Comparison of ENCODE assay signal across 19 cellular contexts in the genomic region with DNA sequence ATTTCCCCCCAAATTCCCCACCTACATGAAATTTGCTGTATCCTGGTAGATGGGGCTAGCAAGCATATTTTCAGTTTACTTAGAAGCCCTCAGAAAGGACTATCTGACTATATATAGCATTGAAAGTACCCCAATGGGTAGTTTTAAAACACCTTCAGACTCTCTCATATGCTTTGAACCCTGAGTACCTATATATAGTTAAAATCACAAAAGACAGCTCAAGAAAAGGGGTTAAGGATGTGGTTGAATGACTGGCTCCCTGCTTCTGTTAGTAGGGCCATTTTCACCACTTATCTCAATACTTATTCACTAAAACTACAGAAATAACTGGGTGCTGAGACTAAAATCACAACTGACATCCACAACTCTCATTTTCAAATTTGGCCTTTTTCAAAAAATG. TPM values are rescaled to one million over a fixed set of nuclear protein-coding genes. Genes with fewer than 3 reads are reported as not detected.
DNase-seq lines count a peak whose midpoint lies in the region; ATAC-seq, FAIRE-seq and TF ChIP-seq lines count a peak whose summit lies in the region.
"Had no signal": no experiment of that assay in that cellular context is flagged by ENCODE, and none has a peak within 500 bp of the region (broad histone marks: within the 10 kb centered on the region; RNA-seq: fewer than 3 reads in every experiment).

No MANE protein-coding gene starts in this region.

- no peak for TF ChIP-seq CTCF in GM12878 (IDR thresholded peaks at IDR 0.05 in 2 of 3, conservative IDR thresholded peaks at IDR 0.05 in 1 of 3; ENCODE audit: control insufficient read depth in 2 of 3, extremely low read depth in 1 of 3, insufficient read depth in 1 of 3, low read depth in 3 of 3, low read length in 3 of 3)

- H3K4me3 ChIP-seq in GM12878, result no peak overlapping the region
- H3K4me3 ChIP-seq: sigmoid colon had no signal

- H3K27me3 ChIP-seq in GM12878 (replicated peaks in 1 of 2; ENCODE audit: control insufficient read depth in 2 of 2, insufficient read depth in 2 of 2, low read length in 1 of 2), result no peaks in the 10 kb centered on the region
- H3K27me3 ChIP-seq: sigmoid colon had no signal

- no peak for TF ChIP-seq RAD21 in GM12878 (IDR thresholded peaks at IDR 0.05; ENCODE audit: insufficient read depth, low read depth, low read length)

- no peak for FAIRE-seq in GM12878 (lab: Jason Lieb, UNC)

- no peaks in the 10 kb centered on the region for H4K20me1 ChIP-seq in GM12878 (ENCODE audit: control insufficient read depth, insufficient read depth)

- in situ Hi-C loops in GM12878 (cut with MboI), result no loop called here

- peak; percentile 16 for DNase-seq in GM12878 (ENCODE audit: low read depth, low spot score)
- DNase-seq in caudate nucleus (lab: John Stamatoyannopoulos, UW), result no peak
- no peak for DNase-seq in inferior parietal cortex (ENCODE audit: extremely low spot score)
- no peak for DNase-seq in activated T-cell treated with anti-CD3 and anti-CD28 coated beads, Interleukin-2, amount 50 U/mL, for 4 hours
- DNase-seq: activated CD4-positive, alpha-beta memory T cell treated with anti-CD3 and anti-CD28 coated beads, Interleukin-2, amount 10 ng/mL, durations not matched to agents 7 days and 5 days; central memory CD4-positive, alpha-beta T cell; effector memory CD4-positive, alpha-beta T cell; hippocampal formation; NCI-H2029; NCI-H774; nucleus accumbens; RPMI8226; sigmoid colon; stimulated activated CD4-positive, alpha-beta T cell treated with anti-CD3 and anti-CD28 coated beads, Interleukin-2, amount 100 ng/mL, for 48 hours; stimulated activated CD8-positive, alpha-beta memory T cell treated with anti-CD3 and anti-CD28 coated beads, Interleukin-4, amount 100 ng/mL, for 48 hours had no signal

- H3K36me3 ChIP-seq in GM12878 (ENCODE audit: control insufficient read depth in 2 of 2, insufficient read depth in 2 of 2, low read length in 1 of 2), result no peaks in the 10 kb centered on the region
- H3K36me3 ChIP-seq: sigmoid colon had no signal

- no peak overlapping the region for H3K9ac ChIP-seq in GM12878 (ENCODE audit: control insufficient read depth, insufficient read depth, low read length)

- H3K9me3 ChIP-seq in GM12878 (replicated peaks; ENCODE audit: control insufficient read depth, insufficient read depth, low read length), result peaks cover 13% of the 10 kb centered on the region

- intact Hi-C loops in GM12878 (cut with micrococcal nuclease; ENCODE audit: unreplicated experiment), result no loop called here

- H3K79me2 ChIP-seq in GM12878 (ENCODE audit: control insufficient read depth, insufficient read depth, low read length), result no peaks in the 10 kb centered on the region

- CTCF ChIA-PET in GM12878 (lab: Yijun Ruan, JAX), result interaction anchor here (1.0 kb wide), 1 partner anchor 19 kb away, joined by 3 read pairs; a partner anchor contains a TSS

- TF ChIP-seq EP300 in GM12878 (IDR thresholded peaks at IDR 0.05; ENCODE audit: borderline replicate concordance in 1 of 2, control insufficient read depth in 1 of 2, low read depth in 2 of 2, low read length in 2 of 2), result no peak

- no peaks in the 10 kb centered on the region for H3K4me1 Mint-ChIP-seq in activated T-cell treated with anti-CD3 and anti-CD28 coated beads, Interleukin-2, amount 50 U/mL, for 4 hours (ENCODE audit: low read depth)
- H3K4me1 Mint-ChIP-seq: activated CD4-positive, alpha-beta memory T cell treated with anti-CD3 and anti-CD28 coated beads, Interleukin-2, amount 10 ng/mL, durations not matched to agents 7 days and 5 days had no signal

- H3K27me3 Mint-ChIP-seq in activated T-cell treated with anti-CD3 and anti-CD28 coated beads, Interleukin-2, amount 50 U/mL, for 4 hours (ENCODE audit: low read depth), result no peaks in the 10 kb centered on the region
- H3K27me3 Mint-ChIP-seq: activated CD4-positive, alpha-beta memory T cell treated with anti-CD3 and anti-CD28 coated beads, Interleukin-2, amount 10 ng/mL, durations not matched to agents 7 days and 5 days had no signal

- POLR2A ChIA-PET in GM12878 (lab: Charles Lee), result interaction anchor here (1.2 kb wide), 1 partner anchor 9 kb away, joined by 4 read pairs; no protein-coding TSS in a partner anchor

- no TSS peak for BruUV-seq in GM12878 (replicated peaks; lab: Mats Ljungman, UMichigan)

- TF ChIP-seq POLR2A in GM12878 (IDR thresholded peaks at IDR 0.05; ENCODE audit: low read depth, low read length), result no peak

- H3K27ac ChIP-seq in GM12878 (ENCODE audit: control insufficient read depth, insufficient read depth) (no peak overlapping the region), caudate nucleus (ENCODE audit: low read depth, low read length) (no peak overlapping the region)
- H3K27ac ChIP-seq: sigmoid colon had no signal

- peak; percentile 84 for ATAC-seq in GM18858 (IDR thresholded peaks at IDR 0.05; ENCODE audit: unreplicated experiment)
- ATAC-seq in GM21526 (IDR thresholded peaks at IDR 0.05; ENCODE audit: low FRiP score, unreplicated experiment), result peak; percentile 59
- peak; percentile 67 for ATAC-seq in HG03064 (IDR thresholded peaks at IDR 0.05; ENCODE audit: low read depth, unreplicated experiment)
- peak; percentile 71 for ATAC-seq in GM12878
- ATAC-seq in GM21447 (IDR thresholded peaks at IDR 0.05; ENCODE audit: unreplicated experiment), result no peak
- ATAC-seq in activated T-cell treated with anti-CD3 and anti-CD28 coated beads, Interleukin-2, amount 50 U/mL, for 4 hours, result no peak

- no peaks in the 10 kb centered on the region; the same call in 1 of the 2 replicates for H3K4me1 ChIP-seq in GM12878 (ENCODE audit: control insufficient read depth, insufficient read depth, low read length)
- H3K4me1 ChIP-seq: sigmoid colon had no signal

- H2AFZ ChIP-seq in GM12878 (ENCODE audit: control insufficient read depth, low read depth, low read length), result no peak overlapping the region

- peaks cover 36% of the 10 kb centered on the region for H3K9me3 Mint-ChIP-seq in activated T-cell treated with anti-CD3 and anti-CD28 coated beads, Interleukin-2, amount 50 U/mL, for 4 hours

- H3K4me2 ChIP-seq in GM12878 (ENCODE audit: control insufficient read depth, insufficient read depth), result no peak overlapping the region

- H3K4me3 Mint-ChIP-seq in activated T-cell treated with anti-CD3 and anti-CD28 coated beads, Interleukin-2, amount 50 U/mL, for 4 hours, result no peak overlapping the region
- H3K4me3 Mint-ChIP-seq: activated CD4-positive, alpha-beta memory T cell treated with anti-CD3 and anti-CD28 coated beads, Interleukin-2, amount 10 ng/mL, durations not matched to agents 7 days and 5 days had no signal

- H3K36me3 Mint-ChIP-seq in activated T-cell treated with anti-CD3 and anti-CD28 coated beads, Interleukin-2, amount 50 U/mL, for 4 hours (ENCODE audit: insufficient read depth), result peaks cover 33% of the 10 kb centered on the region

- SMC1A ChIA-PET in GM12878 (lab: Charles Lee; ENCODE audit: uncharacterized antibody, unreplicated experiment), result no interaction called here

- RAD21 ChIA-PET in GM12878 (lab: Charles Lee; ENCODE audit: unreplicated experiment), result interaction anchor here (0.6 kb wide), 1 partner anchor 292 kb away, joined by 3 read pairs; no protein-coding TSS in a partner anchor

RNA-seq across cellular contexts. Expression of a gene that starts 18.5 kb away (rescaled TPM):
- 106 and 107 TPM in 2 replicates for total RNA-seq in GM12878 (2013; cell fraction: nucleolus; rRNA removed)
- 7.9 TPM in 2 replicates for total RNA-seq in GM12878 (2014; rRNA removed)
- total RNA-seq in GM12878 (2014; rRNA removed; fragmentation: Illumina TruSeq; extraction: Trizol), result 6.6 and 8.6 TPM in 2 replicates
- 4.6 and 6.6 TPM in 2 replicates for total RNA-seq in GM12878 (2021)
- 3.4 TPM for polyA plus RNA-seq in GM12878 (2011; ENCODE audit: low read depth)
- polyA plus RNA-seq in GM12878 (2011; rRNA removed), result 7.5 and 9.3 TPM in 2 replicates
- polyA plus RNA-seq in GM12878 (2011; cell fraction: cytosol; rRNA removed), result 4.6 and 5.1 TPM in 2 replicates
- polyA plus RNA-seq in GM12878 (2011; cell fraction: nucleus; rRNA removed), result 10.8 and 12.6 TPM in 2 replicates
- 3.6 and 4.6 TPM in 2 replicates for polyA plus RNA-seq in GM12878 (2012)
- 3.2 and 4.7 TPM in 2 replicates for polyA plus RNA-seq in GM12878 (2014; fragmentation: Illumina TruSeq; extraction: Trizol)
- 1 to 10 TPM; 2.1 to 2.7 TPM for polyA plus RNA-seq in GM12878 (2014; fragmentation: Nextera tagmentation; extraction: Ambion mirVana)
- 3.6 and 3.8 TPM in 2 replicates for polyA plus RNA-seq in GM12878 (2014; rRNA removed)
- polyA plus RNA-seq in GM12878 (2016; fragmentation: Nextera tagmentation; extraction: Ambion mirVana), result 1 to 10 TPM; 4.0 to 5.1 TPM
- 27.4 and 32.5 TPM in 2 replicates for polyA minus RNA-seq in GM12878 (2011; rRNA and poly(A)+ RNA removed)
- 4.0 and 9.1 TPM in 2 replicates for polyA minus RNA-seq in GM12878 (2011; cell fraction: cytosol; rRNA and poly(A)+ RNA removed)
- polyA minus RNA-seq in GM12878 (2011; cell fraction: nucleus; rRNA and poly(A)+ RNA removed), result 54.0 and 86.0 TPM in 2 replicates
- total RNA-seq in activated T-cell treated with anti-CD3 and anti-CD28 coated beads, Interleukin-2, amount 50 U/mL, for 4 hours, result 1 to 10 TPM; 3.5 to 7.5 (median 5.0) TPM

RNA-seq across cellular contexts. Expression of a gene that starts 19.0 kb away (rescaled TPM):
- total RNA-seq in GM12878 (2013; cell fraction: nucleolus; rRNA removed), result 286 and 299 TPM in 2 replicates
- total RNA-seq in GM12878 (2014; rRNA removed), result 315 and 377 TPM in 2 replicates
- total RNA-seq in GM12878 (2014; rRNA removed; fragmentation: Illumina TruSeq; extraction: Trizol), result 300 and 303 TPM in 2 replicates
- 254 and 272 TPM in 2 replicates for total RNA-seq in GM12878 (2021)
- 200 TPM for polyA plus RNA-seq in GM12878 (2011; ENCODE audit: low read depth)
- 564 and 790 TPM in 2 replicates for polyA plus RNA-seq in GM12878 (2011; rRNA removed)
- 326 and 377 TPM in 2 replicates for polyA plus RNA-seq in GM12878 (2011; cell fraction: cytosol; rRNA removed)
- polyA plus RNA-seq in GM12878 (2011; cell fraction: nucleus; rRNA removed), result 225 and 226 TPM in 2 replicates
- polyA plus RNA-seq in GM12878 (2012), result 230 and 235 TPM in 2 replicates
- 291 and 330 TPM in 2 replicates for polyA plus RNA-seq in GM12878 (2014; fragmentation: Illumina TruSeq; extraction: Trizol)
- polyA plus RNA-seq in GM12878 (2014; fragmentation: Nextera tagmentation; extraction: Ambion mirVana), result 1,000 to 10,000 TPM; 1,221 to 1,581 TPM
- polyA plus RNA-seq in GM12878 (2014; rRNA removed), result 237 and 271 TPM in 2 replicates
- polyA plus RNA-seq in GM12878 (2016; fragmentation: Nextera tagmentation; extraction: Ambion mirVana), result 100 to 1,000 TPM; 697 to 775 TPM
- 236 and 255 TPM in 2 replicates for polyA minus RNA-seq in GM12878 (2011; rRNA and poly(A)+ RNA removed)
- polyA minus RNA-seq in GM12878 (2011; cell fraction: cytosol; rRNA and poly(A)+ RNA removed), result 74.6 and 83.7 TPM in 2 replicates
- 107 and 128 TPM in 2 replicates for polyA minus RNA-seq in GM12878 (2011; cell fraction: nucleus; rRNA and poly(A)+ RNA removed)
- total RNA-seq in activated T-cell treated with anti-CD3 and anti-CD28 coated beads, Interleukin-2, amount 50 U/mL, for 4 hours, result 100 to 1,000 TPM; 146 to 161 (median 150) TPM

Comparison
In these comparisons a context has a peak if more than half of its experiments do, and no peak if none do; other contexts are left out.
1. ATAC-seq: peak in GM18858 (single experiment), GM21526 (single experiment), HG03064 (single experiment) and GM12878 (single experiment); none in GM21447 (single experiment) and activated T-cell treated with anti-CD3 and anti-CD28 coated beads, Interleukin-2, amount 50 U/mL, for 4 hours (0 of 2).